Comparison of ENCODE assay signal across 8 cellular contexts in genomic region chr21:32278518-32279376, GRCh38. TPM values are rescaled to one million over a fixed set of nuclear protein-coding genes. Genes with fewer than 3 reads are reported as not detected.
DNase-seq lines count a peak whose midpoint lies in the region; ATAC-seq, FAIRE-seq and TF ChIP-seq lines count a peak whose summit lies in the region.

Gene MIS18A (minus strand): TSS chr21:32279049. CDS start chr21:32279014, 35 bp downstream.

- H3K9me3 ChIP-seq in kidney (ENCODE audit: control insufficient read depth in 1 of 2, low read length in 2 of 2), result no peaks in the 10 kb centered on the region

- no peaks in the 10 kb centered on the region for H3K36me3 ChIP-seq in kidney (ENCODE audit: control insufficient read depth in 1 of 2, insufficient read depth in 2 of 2, low read length in 2 of 2)

- H3K4me1 ChIP-seq in kidney (ENCODE audit: control insufficient read depth in 1 of 2, insufficient read depth in 1 of 2, low read depth in 1 of 2, low read length in 2 of 2), result peaks cover 0 to 10% of the 10 kb centered on the region in 2 donors

- ATAC-seq in GM19043 (IDR thresholded peaks at IDR 0.05; ENCODE audit: low read depth, unreplicated experiment) (peak; percentile 92), HG03378 (IDR thresholded peaks at IDR 0.05; ENCODE audit: unreplicated experiment) (peak; percentile 80)

- H3K9ac ChIP-seq in kidney (ENCODE audit: low read length in 2 of 2), result peak within 1 kb of the TSS; percentile 26 to 77

- TF ChIP-seq CTCF in AG10803 (conservative IDR thresholded peaks at IDR 0.05; ENCODE audit: low read length) (0 out of 2 replicates have a peak, but pooled peaks have one; percentile 1), kidney (IDR thresholded peaks at IDR 0.05; ENCODE audit: borderline replicate concordance, extremely low read depth, insufficient read depth) (peak; percentile 25)

- intact Hi-C loops in kidney (cut with DNase I), result no loop called here

- DNase-seq in AG10803 (ENCODE audit: low read depth) (peak; percentile 91), NCI-H460 (ENCODE audit: extremely low read depth, low read depth) (peak; percentile 87), cerebellum (ENCODE audit: low spot score) (peak; percentile 92), kidney (peak; percentile 98)
- peak; percentile 98 for DNase-seq in activated CD4-positive, CD25-positive, alpha-beta regulatory T cell treated with anti-CD3 and anti-CD28 coated beads, Interleukin-2, amount 50 U/mL, for 72 hours
- peak; percentile 98 for DNase-seq in stimulated activated CD4-positive, alpha-beta T cell treated with anti-CD3 and anti-CD28 coated beads, Interleukin-15, amount 100 ng/mL, for 24 hours

- no peak within 1 kb of the TSS for H3K27ac ChIP-seq in kidney (ENCODE audit: low read depth in 2 of 2, low read length in 2 of 2)

- FAIRE-seq in kidney (lab: Jason Lieb, UNC), result no peak

- H3K4me3 ChIP-seq in AG10803 (ENCODE audit: low read length) (peak within 1 kb of the TSS; percentile 94), kidney (ENCODE audit: low read length in 2 of 2) (peak within 1 kb of the TSS; percentile 79 to 95)

RNA-seq across cellular contexts. Expression of gene MIS18A, which starts in this region (rescaled TPM):
- total RNA-seq in NCI-H460 (2014; rRNA removed; shearing (Covaris generic)), result 7.3 and 10.7 TPM in 2 replicates
- polyA plus RNA-seq in NCI-H460 (2014; cell fraction: nucleus; rRNA removed), result 11.2 and 22.8 TPM in 2 replicates
- total RNA-seq in cerebellum (11.4 TPM), kidney (7.0 TPM)
- polyA plus RNA-seq in kidney (ENCODE audit: insufficient read depth, low read depth, low replicate concordance), result 6.2 TPM
